12 cellular contexts compared by ENCODE assay signal in the genomic region with DNA sequence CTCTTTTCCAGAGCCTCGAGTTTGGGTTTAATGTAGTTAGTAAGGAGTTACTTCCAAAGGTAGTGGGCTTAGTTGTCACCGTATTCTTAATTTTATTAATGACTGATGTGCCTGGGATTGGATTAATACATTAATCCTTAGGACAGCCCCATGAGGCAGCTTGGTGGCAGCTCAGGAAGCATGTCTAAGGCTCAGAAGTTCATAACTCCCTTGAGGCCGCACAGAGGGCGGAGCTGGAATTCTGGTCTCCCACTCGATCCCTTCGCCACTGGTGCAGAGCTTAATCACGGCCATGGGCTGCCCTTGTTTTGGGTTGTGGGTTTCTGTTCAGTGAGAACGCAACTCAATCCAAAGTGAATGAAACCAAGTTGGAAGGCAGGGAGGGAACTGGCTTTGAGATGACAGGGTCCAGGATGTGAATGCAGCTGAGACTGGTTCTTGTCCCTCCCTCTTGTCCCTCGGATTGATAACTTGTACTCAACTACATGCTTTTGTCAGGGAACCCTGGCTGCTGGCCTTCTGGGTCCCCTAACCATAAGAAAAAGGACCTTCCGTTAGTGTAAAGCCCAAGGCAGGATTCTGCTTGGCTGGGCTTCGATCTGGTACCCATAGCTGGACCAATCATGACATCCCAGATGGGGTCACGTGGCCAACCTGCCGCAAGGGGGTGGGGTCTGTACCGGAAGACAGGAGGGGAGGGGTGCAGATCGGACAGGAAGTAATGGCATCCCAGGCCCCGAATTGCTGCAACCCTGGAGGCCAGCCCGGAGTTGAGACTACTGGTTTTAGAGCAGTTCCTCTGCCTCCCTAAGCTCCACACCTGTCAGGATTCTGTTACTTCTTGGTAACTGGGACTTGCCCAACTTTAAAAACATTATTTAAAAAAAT. TPM values are rescaled to one million over a fixed set of nuclear protein-coding genes. Genes with fewer than 3 reads are reported as not detected.
DNase-seq lines count a peak whose midpoint lies in the region; ATAC-seq and TF ChIP-seq lines count a peak whose summit lies in the region.
"Had no signal": no experiment of that assay in that cellular context is flagged by ENCODE, and none has a peak within 500 bp of the region (broad histone marks: within the 10 kb centered on the region; RNA-seq: fewer than 3 reads in every experiment).

No MANE protein-coding gene starts in this region.

- intact Hi-C loops in activated naive CD4-positive, alpha-beta T cell treated with anti-CD3 and anti-CD28 coated beads for 36 hours (cut with micrococcal nuclease) = no loop called here

- no peaks in the 10 kb centered on the region for H3K27me3 Mint-ChIP-seq in activated naive CD4-positive, alpha-beta T cell treated with anti-CD3 and anti-CD28 coated beads for 36 hours (ENCODE audit: low read depth)
- H3K27me3 Mint-ChIP-seq in stimulated activated memory B cell treated with anti-CD40 and anti-IgM and Interleukin-4, amounts not matched to agents 10 μg/mL and 1 μg/mL and 100 μg/mL, for 72 hours = peaks cover 21% of the 10 kb centered on the region

- TF ChIP-seq POLR2A in NB4 (IDR thresholded peaks at IDR 0.05; ENCODE audit: extremely low read depth, insufficient read length) = no peak

- CTCF ChIA-PET in activated naive CD4-positive, alpha-beta T cell treated with anti-CD3 and anti-CD28 coated beads for 36 hours (lab: Charles Lee) = interaction anchor here (0.8 to 1.4 kb wide), 4 partner anchors 25 to 170 kb away, joined by 3 to 4 read pairs (median 3); no protein-coding TSS in a partner anchor

- TF ChIP-seq CTCF in NB4 (IDR thresholded peaks at IDR 0.05; ENCODE audit: low read depth, low read length) = no peak

- peaks cover 2% of the 10 kb centered on the region for H3K4me1 Mint-ChIP-seq in activated naive CD4-positive, alpha-beta T cell treated with anti-CD3 and anti-CD28 coated beads for 36 hours (ENCODE audit: low read depth)
- no peaks in the 10 kb centered on the region for H3K4me1 Mint-ChIP-seq in stimulated activated memory B cell treated with anti-CD40 and anti-IgM and Interleukin-4, amounts not matched to agents 10 μg/mL and 1 μg/mL and 100 μg/mL, for 72 hours

- H3K27ac Mint-ChIP-seq in activated naive CD4-positive, alpha-beta T cell treated with anti-CD3 and anti-CD28 coated beads for 36 hours = no peak overlapping the region
- no peak overlapping the region for H3K27ac Mint-ChIP-seq in activated naive CD4-positive, alpha-beta T cell treated with anti-CD3 and anti-CD28 coated beads, Interleukin-2, amount 50 U/mL, for 72 hours
- no peak overlapping the region for H3K27ac Mint-ChIP-seq in stimulated activated memory B cell treated with anti-CD40 and anti-IgM and Interleukin-4, amounts not matched to agents 10 μg/mL and 1 μg/mL and 100 μg/mL, for 72 hours

- no peaks in the 10 kb centered on the region for H3K9me3 Mint-ChIP-seq in activated naive CD4-positive, alpha-beta T cell treated with anti-CD3 and anti-CD28 coated beads for 36 hours
- H3K9me3 Mint-ChIP-seq in activated naive CD4-positive, alpha-beta T cell treated with anti-CD3 and anti-CD28 coated beads, Interleukin-2, amount 50 U/mL, for 72 hours = no peaks in the 10 kb centered on the region
- H3K9me3 Mint-ChIP-seq in stimulated activated memory B cell treated with anti-CD40 and anti-IgM and Interleukin-4, amounts not matched to agents 10 μg/mL and 1 μg/mL and 100 μg/mL, for 72 hours = no peaks in the 10 kb centered on the region

- H3K4me3 ChIP-seq in NB4 (ENCODE audit: low read depth, low read length) = no peak overlapping the region
- H3K4me3 ChIP-seq: body of pancreas, SJSA1 had no signal

- no peak for ATAC-seq in activated naive CD4-positive, alpha-beta T cell treated with anti-CD3 and anti-CD28 coated beads, Interleukin-2, amount 50 U/mL, for 72 hours
- ATAC-seq in stimulated activated memory B cell treated with anti-CD40 and anti-IgM and Interleukin-4, amounts not matched to agents 10 μg/mL and 1 μg/mL and 100 μg/mL, for 72 hours = peak; percentile 32
- ATAC-seq in GM18873 (IDR thresholded peaks at IDR 0.05; ENCODE audit: low FRiP score, unreplicated experiment) (no peak), HG02623 (IDR thresholded peaks at IDR 0.05; ENCODE audit: unreplicated experiment) (no peak)
- ATAC-seq: body of pancreas had no signal

- H3K36me3 Mint-ChIP-seq in activated naive CD4-positive, alpha-beta T cell treated with anti-CD3 and anti-CD28 coated beads for 36 hours (ENCODE audit: low read depth) = no peaks in the 10 kb centered on the region
- H3K36me3 Mint-ChIP-seq in activated naive CD4-positive, alpha-beta T cell treated with anti-CD3 and anti-CD28 coated beads, Interleukin-2, amount 50 U/mL, for 72 hours = no peaks in the 10 kb centered on the region
- H3K36me3 Mint-ChIP-seq in stimulated activated memory B cell treated with anti-CD40 and anti-IgM and Interleukin-4, amounts not matched to agents 10 μg/mL and 1 μg/mL and 100 μg/mL, for 72 hours = no peaks in the 10 kb centered on the region

- peak; percentile 37 for DNase-seq in activated naive CD4-positive, alpha-beta T cell treated with anti-CD3 and anti-CD28 coated beads for 36 hours
- no peak for DNase-seq in activated naive CD4-positive, alpha-beta T cell treated with anti-CD3 and anti-CD28 coated beads, Interleukin-2, amount 50 U/mL, for 72 hours (ENCODE audit: low spot score in 2 of 2)
- peak; percentile 64 for DNase-seq in NB4 (ENCODE audit: low read depth)
- peak; percentile 41 for DNase-seq in activated naive CD4-positive, alpha-beta T cell treated with anti-CD3 and anti-CD28 coated beads, Interleukin-2, amount 50 U/mL, for 16 hours
- DNase-seq in activated effector memory CD4-positive, alpha-beta T cell treated with Interleukin-2 at 50 U/mL for 16 hours = no peak
- DNase-seq: body of pancreas, glutamatergic neuron, NCI-H446 had no signal

- H3K4me3 Mint-ChIP-seq in activated naive CD4-positive, alpha-beta T cell treated with anti-CD3 and anti-CD28 coated beads for 36 hours = no peak overlapping the region
- H3K4me3 Mint-ChIP-seq in stimulated activated memory B cell treated with anti-CD40 and anti-IgM and Interleukin-4, amounts not matched to agents 10 μg/mL and 1 μg/mL and 100 μg/mL, for 72 hours = no peak overlapping the region

RNA-seq across cellular contexts. Expression of a gene that starts 45.4 kb away (rescaled TPM):
- 10 to 100 TPM; 29.6 to 30.3 TPM for total RNA-seq in activated naive CD4-positive, alpha-beta T cell treated with anti-CD3 and anti-CD28 coated beads for 36 hours
- 10 to 100 TPM; 36.7 to 48.4 TPM for total RNA-seq in activated naive CD4-positive, alpha-beta T cell treated with anti-CD3 and anti-CD28 coated beads, Interleukin-2, amount 50 U/mL, for 72 hours
- total RNA-seq: SJSA1 had no signal

RNA-seq across cellular contexts. Expression of a gene that starts 57.7 kb away (rescaled TPM):
- total RNA-seq in activated naive CD4-positive, alpha-beta T cell treated with anti-CD3 and anti-CD28 coated beads for 36 hours = 1 to 10 TPM; 1.2 to 1.7 TPM
- 1 to 10 TPM in 1 of 2 donors, under 1 TPM in 1; 0.59 to 5.1 TPM for total RNA-seq in activated naive CD4-positive, alpha-beta T cell treated with anti-CD3 and anti-CD28 coated beads, Interleukin-2, amount 50 U/mL, for 72 hours

Comparison
In these comparisons a context has a peak if more than half of its experiments do, and no peak if none do; other contexts are left out.
1. DNase-seq: peak in activated naive CD4-positive, alpha-beta T cell treated with anti-CD3 and anti-CD28 coated beads for 36 hours (single experiment), NB4 (single experiment) and activated naive CD4-positive, alpha-beta T cell treated with anti-CD3 and anti-CD28 coated beads, Interleukin-2, amount 50 U/mL, for 16 hours (single experiment); none in activated naive CD4-positive, alpha-beta T cell treated with anti-CD3 and anti-CD28 coated beads, Interleukin-2, amount 50 U/mL, for 72 hours (0 of 2) and activated effector memory CD4-positive, alpha-beta T cell treated with Interleukin-2 at 50 U/mL for 16 hours (single experiment).